Comparison of ENCODE assay signal across 22 cellular contexts in genomic region chrX:19064175-19064574, GRCh38. TPM values are rescaled to one million over a fixed set of nuclear protein-coding genes. Genes with fewer than 3 reads are reported as not detected.
DNase-seq lines count a peak whose midpoint lies in the region; ATAC-seq and TF ChIP-seq lines count a peak whose summit lies in the region.
"Had no signal": no experiment of that assay in that cellular context is flagged by ENCODE, and none has a peak within 500 bp of the region (broad histone marks: within the 10 kb centered on the region; RNA-seq: fewer than 3 reads in every experiment).

No MANE protein-coding gene starts in this region.

- no peak overlapping the region for H4K5ac ChIP-seq in mesendoderm (ENCODE audit: low read length)

- ATAC-seq in HG03565 (IDR thresholded peaks at IDR 0.05; ENCODE audit: unreplicated experiment): no peak
- ATAC-seq in omental fat pad (ENCODE audit: low FRiP score): no peak
- ATAC-seq: activated naive CD4-positive, alpha-beta T cell treated with anti-CD3 and anti-CD28 coated beads, Interleukin-2, amount 50 U/mL, for 72 hours; HCT116; heart left ventricle; natural killer cell had no signal

- no peak overlapping the region for H3K4me3 ChIP-seq in brain microvascular endothelial cell (ENCODE audit: low read depth, low read length)
- no peak overlapping the region for H3K4me3 ChIP-seq in mesendoderm (ENCODE audit: low read length)
- no peak overlapping the region for H3K4me3 ChIP-seq in sigmoid colon
- H3K4me3 ChIP-seq: heart left ventricle, skin epidermis, uterus had no signal

- no peak overlapping the region for H3K56ac ChIP-seq in mesendoderm (ENCODE audit: low read length)

- H3K27me3 ChIP-seq in brain microvascular endothelial cell (replicated peaks): no peaks in the 10 kb centered on the region
- no peaks in the 10 kb centered on the region for H3K27me3 ChIP-seq in mesendoderm (ENCODE audit: insufficient read depth, low read length, poor library complexity)
- H3K27me3 ChIP-seq in sigmoid colon: no peaks in the 10 kb centered on the region
- H3K27me3 ChIP-seq: heart left ventricle, uterus had no signal

- H3K36me3 ChIP-seq in brain microvascular endothelial cell (replicated peaks) (no peaks in the 10 kb centered on the region), mesendoderm (ENCODE audit: control insufficient read depth, insufficient read depth, low read length) (no peaks in the 10 kb centered on the region), sigmoid colon (no peaks in the 10 kb centered on the region)
- H3K36me3 ChIP-seq: heart left ventricle, uterus had no signal

- H3K4me1 ChIP-seq in mesendoderm (ENCODE audit: control insufficient read depth, low read depth, low read length) (peaks cover 2% of the 10 kb centered on the region), sigmoid colon (no peaks in the 10 kb centered on the region)
- H3K4me1 ChIP-seq: heart left ventricle, uterus had no signal

- no peak overlapping the region for H2BK15ac ChIP-seq in mesendoderm (replicated peaks; ENCODE audit: low read depth)

- no peak overlapping the region for H3K18ac ChIP-seq in mesendoderm (ENCODE audit: low read length)

- no peak for TF ChIP-seq POLR2A in sigmoid colon (IDR thresholded peaks at IDR 0.05)

- no peak overlapping the region for H3K4ac ChIP-seq in mesendoderm (ENCODE audit: low read depth, low read length)

- WGBS in mesendoderm (ENCODE audit: extremely low coverage, insufficient coverage, low lambda C conversion rate): no CpG with 5 or more reads among the region's 6 CpGs
- WGBS in sigmoid colon, 2 donors: 93 to 95% methylated on average over 6 of the region's 6 CpGs

- no peak for TF ChIP-seq EP300 in sigmoid colon (IDR thresholded peaks at IDR 0.05)

- no peak overlapping the region for H4K8ac ChIP-seq in mesendoderm (ENCODE audit: low read depth, low read length)

- H3K9me3 ChIP-seq in sigmoid colon: no peaks in the 10 kb centered on the region
- H3K9me3 ChIP-seq: heart left ventricle, uterus had no signal

- peak overlapping the region; percentile 9 for H3K27ac ChIP-seq in brain microvascular endothelial cell
- no peak overlapping the region for H3K27ac ChIP-seq in mesendoderm (ENCODE audit: low read depth, low read length)
- no peak overlapping the region for H3K27ac ChIP-seq in sigmoid colon
- H3K27ac ChIP-seq: heart left ventricle, skin epidermis, uterus had no signal

- H2BK120ac ChIP-seq in mesendoderm (ENCODE audit: low read depth, low read length): no peak overlapping the region

- intact Hi-C loops in sigmoid colon (cut with DNase I): no loop called here

- no peak overlapping the region for H3K9ac ChIP-seq in mesendoderm (ENCODE audit: low read length)

- H2AK5ac ChIP-seq in mesendoderm (ENCODE audit: low read length): no peak overlapping the region

- H2BK5ac ChIP-seq in mesendoderm (ENCODE audit: low read length): no peak overlapping the region

- no peaks in the 10 kb centered on the region for H3K79me2 ChIP-seq in mesendoderm (ENCODE audit: control insufficient read depth, insufficient read depth, low read length)

- H3K23ac ChIP-seq in mesendoderm (ENCODE audit: low read length): no peak overlapping the region

- peak; percentile 4 for DNase-seq in H4 (ENCODE audit: low spot score)
- peak; percentile 13 for DNase-seq in NCI-H69 (lab: John Stamatoyannopoulos, UW)
- peak; percentile 81 for DNase-seq in brain microvascular endothelial cell
- DNase-seq in mesendoderm: peak; percentile 70
- DNase-seq in sigmoid colon: no peak
- DNase-seq in omental fat pad (ENCODE audit: low spot score): no peak
- DNase-seq in activated CD4-positive, CD25-positive, alpha-beta regulatory T cell treated with anti-CD3 and anti-CD28 coated beads, Interleukin-2, amount 50 U/mL, for 72 hours: no peak
- DNase-seq: activated CD4-positive, alpha-beta memory T cell treated with anti-CD3 and anti-CD28 coated beads for 36 hours; activated T-cell treated with anti-CD3 and anti-CD28 coated beads, Interleukin-2, amount 50 U/mL, for 1 hour; heart left ventricle; natural killer cell; NCI-H2227 treated with DMSO at 0.1 percent for 48 hours; posterior cingulate gyrus; SHP77; substantia nigra; uterus had no signal

- in situ Hi-C loops in brain microvascular endothelial cell (cut with HindIII; ENCODE audit: low pct_ligation_motif_present, low sequenced_read_pairs): no loop called here

- TF ChIP-seq CTCF in brain microvascular endothelial cell (IDR thresholded peaks at IDR 0.05; ENCODE audit: low read depth, low read length, missing control alignments) (no peak), sigmoid colon (IDR thresholded peaks at IDR 0.05) (no peak), omental fat pad (IDR thresholded peaks at IDR 0.05) (no peak)

- H3K79me1 ChIP-seq in mesendoderm (ENCODE audit: low read length): no peaks in the 10 kb centered on the region

- no peak overlapping the region for H3K4me2 ChIP-seq in mesendoderm (ENCODE audit: low read length)

RNA-seq across cellular contexts. Expression of gene ADGRG2, which starts 58.1 kb away (rescaled TPM):
- 0.58 and 1.2 TPM in 2 replicates for total RNA-seq in H4 (2014; rRNA removed; shearing (Covaris generic))
- polyA plus RNA-seq in mesendoderm (2013, experiment 1 of 2): 7.5 TPM
- 7.6 TPM for polyA plus RNA-seq in mesendoderm (2013, experiment 2 of 2)
- 1 to 10 TPM in 2 of 4 donors, under 1 TPM in 2; 0.66 to 2.5 (median 1.4) TPM for total RNA-seq in sigmoid colon
- polyA plus RNA-seq in sigmoid colon: under 1 TPM in 2 of 3 donors, not detected in 1; under 0.01 to 0.93 TPM
- total RNA-seq in omental fat pad: 10 to 100 TPM in 1 of 4 donors, 1 to 10 TPM in 3; 8.3 to 13.1 (median 8.8) TPM
- total RNA-seq: activated CD4-positive, alpha-beta memory T cell treated with anti-CD3 and anti-CD28 coated beads for 36 hours; activated naive CD4-positive, alpha-beta T cell treated with anti-CD3 and anti-CD28 coated beads, Interleukin-2, amount 50 U/mL, for 72 hours; dermis microvascular lymphatic vessel endothelial cell; natural killer cell; T-helper 1 cell treated with Interleukin-12 subunit alpha and Interleukin-12 subunit beta and Interleukin-4 antibody, amounts not matched to agents 30 ng/mL and 1 ng/mL, for 36 hours had no signal

Comparison
In these comparisons a context has a peak if more than half of its experiments do, and no peak if none do; other contexts are left out.
1. DNase-seq: peak in H4 (single experiment), NCI-H69 (single experiment), brain microvascular endothelial cell (single experiment) and mesendoderm (single experiment); none in sigmoid colon (single experiment), omental fat pad (single experiment) and activated CD4-positive, CD25-positive, alpha-beta regulatory T cell treated with anti-CD3 and anti-CD28 coated beads, Interleukin-2, amount 50 U/mL, for 72 hours (single experiment).